12 cellular contexts compared by ENCODE assay signal in genomic region chr15:89845305-89845893, GRCh38. TPM values are rescaled to one million over a fixed set of nuclear protein-coding genes. Genes with fewer than 3 reads are reported as not detected.
DNase-seq lines count a peak whose midpoint lies in the region; TF ChIP-seq lines count a peak whose summit lies in the region.
"Had no signal": no experiment of that assay in that cellular context is flagged by ENCODE, and none has a peak within 500 bp of the region (broad histone marks: within the 10 kb centered on the region; RNA-seq: fewer than 3 reads in every experiment).

No MANE protein-coding gene starts in this region.

- no peak overlapping the region for H3K18ac ChIP-seq in mesendoderm (ENCODE audit: low read length)

- no peak overlapping the region for H2BK5ac ChIP-seq in mesendoderm (ENCODE audit: low read length)

- H2AK5ac ChIP-seq in mesendoderm (ENCODE audit: low read length): no peak overlapping the region

- TF ChIP-seq POLR2A in erythroblast (IDR thresholded peaks at IDR 0.05; ENCODE audit: low read length): no peak

- BruUV-seq in A673 (replicated peaks; lab: Mats Ljungman, UMichigan) (no TSS peak), mammary epithelial cell (replicated peaks; lab: Mats Ljungman, UMichigan) (no TSS peak)

- H4K5ac ChIP-seq in mesendoderm (ENCODE audit: low read length): no peak overlapping the region

- no peak overlapping the region for H2AFZ ChIP-seq in mammary epithelial cell (ENCODE audit: low read depth, low read length)

- no peak overlapping the region for H3K56ac ChIP-seq in mesendoderm (ENCODE audit: low read length)

- dilution Hi-C loops in mammary epithelial cell (cut with HindIII; ENCODE audit: low sequenced_read_pairs): no loop called here

- H4K20me1 ChIP-seq in mammary epithelial cell (ENCODE audit: insufficient read depth, low read length): no peaks in the 10 kb centered on the region

- intact Hi-C loops in A673 (cut with micrococcal nuclease; ENCODE audit: unreplicated experiment): no loop called here
- intact Hi-C loops in mammary epithelial cell (cut with micrococcal nuclease): loop anchor here (1.0 to 5.0 kb wide), 3 partner anchors 8 to 73 kb away; no protein-coding TSS in a partner anchor

- no peak overlapping the region for H2BK15ac ChIP-seq in mesendoderm (replicated peaks; ENCODE audit: low read depth)

- in situ Hi-C loops in mammary epithelial cell (cut with MboI; ENCODE audit: low sequenced_read_pairs in 2 of 2): no loop called here

- no peak overlapping the region for H3K27ac ChIP-seq in A673 (ENCODE audit: low read depth, low read length, poor library complexity, severe bottlenecking)
- peak overlapping the region; percentile 69 for H3K27ac ChIP-seq in mammary epithelial cell (ENCODE audit: insufficient read depth, low read depth, low read length)
- H3K27ac ChIP-seq in mesendoderm (ENCODE audit: low read depth, low read length): no peak overlapping the region
- no peak overlapping the region for H3K27ac ChIP-seq in WERI-Rb-1
- H3K27ac ChIP-seq: C4-2B had no signal

- TF ChIP-seq CTCF in A673 (conservative IDR thresholded peaks at IDR 0.05; ENCODE audit: low read depth, low read length): no peak
- TF ChIP-seq CTCF in mammary epithelial cell (conservative IDR thresholded peaks at IDR 0.05 in 1 of 2, IDR thresholded peaks at IDR 0.05 in 1 of 2; ENCODE audit: extremely low read depth in 1 of 2, insufficient read depth in 1 of 2, low read depth in 1 of 2, low read length in 2 of 2): no peak
- TF ChIP-seq CTCF in WERI-Rb-1 (IDR thresholded peaks at IDR 0.05; ENCODE audit: low read depth, low read length): no peak

- CTCF ChIA-PET in A673 (lab: Charles Lee): no interaction called here
- CTCF ChIA-PET in mammary epithelial cell (lab: Charles Lee; ENCODE audit: low non-redundant PET): no interaction called here

- H3K36me3 ChIP-seq in A673 (ENCODE audit: insufficient read depth, low read length, poor library complexity, severe bottlenecking): no peaks in the 10 kb centered on the region
- H3K36me3 ChIP-seq in mammary epithelial cell (ENCODE audit: insufficient read depth, low read length): peaks cover 2% of the 10 kb centered on the region
- H3K36me3 ChIP-seq in mesendoderm (ENCODE audit: control insufficient read depth, insufficient read depth, low read length): no peaks in the 10 kb centered on the region
- peaks cover 5% of the 10 kb centered on the region for H3K36me3 ChIP-seq in WERI-Rb-1

- WGBS in mammary epithelial cell (ENCODE audit: low coverage, missing lambda C conversion rate): 11% methylated on average over 5 of the region's 5 CpGs
- WGBS in mesendoderm (ENCODE audit: extremely low coverage, insufficient coverage, low lambda C conversion rate): no CpG with 5 or more reads among the region's 5 CpGs

- no peaks in the 10 kb centered on the region for H3K79me2 ChIP-seq in mammary epithelial cell (ENCODE audit: insufficient read depth, low read length)
- H3K79me2 ChIP-seq in mesendoderm (ENCODE audit: control insufficient read depth, insufficient read depth, low read length): no peaks in the 10 kb centered on the region

- H3K4me2 ChIP-seq in mammary epithelial cell (ENCODE audit: insufficient read depth, low read depth, low read length) (peak overlapping the region; percentile 45), mesendoderm (ENCODE audit: low read length) (no peak overlapping the region)

- H3K9me3 ChIP-seq in A673 (ENCODE audit: low read depth, low read length, poor library complexity, severe bottlenecking): no peaks in the 10 kb centered on the region
- H3K9me3 ChIP-seq in mammary epithelial cell (replicated peaks; ENCODE audit: insufficient read depth, low read length): no peaks in the 10 kb centered on the region
- H3K9me3 ChIP-seq in WERI-Rb-1 (ENCODE audit: severe bottlenecking): no peaks in the 10 kb centered on the region

- H3K4me1 ChIP-seq in A673 (ENCODE audit: insufficient read depth, low read length, poor library complexity, severe bottlenecking): no peaks in the 10 kb centered on the region
- H3K4me1 ChIP-seq in mammary epithelial cell (ENCODE audit: insufficient read depth, low read length): peaks cover 42% of the 10 kb centered on the region
- no peaks in the 10 kb centered on the region for H3K4me1 ChIP-seq in mesendoderm (ENCODE audit: control insufficient read depth, low read depth, low read length)

- H3K4me3 ChIP-seq in A673 (ENCODE audit: low read depth, low read length, poor library complexity, severe bottlenecking) (no peak overlapping the region), mammary epithelial cell (replicated peaks in 1 of 3; ENCODE audit: insufficient read depth in 1 of 3, low read depth in 2 of 3, low read length in 3 of 3) (no peak overlapping the region), mesendoderm (ENCODE audit: low read length) (no peak overlapping the region), WERI-Rb-1 (ENCODE audit: low read depth, low read length) (no peak overlapping the region)

- DNase-seq in A673 (ENCODE audit: low spot score) (peak; percentile 30), LoVo (ENCODE audit: low spot score) (peak; percentile 45), mammary epithelial cell (peak; percentile 91), mesendoderm (peak; percentile 77), DMS153 (lab: John Stamatoyannopoulos, UW) (no peak), WERI-Rb-1 (no peak), erythroblast (lab: John Stamatoyannopoulos, UW) (no peak), NCI-H1436 (lab: John Stamatoyannopoulos, UW) (no peak)
- DNase-seq: endodermal cell; occipital lobe; stimulated activated naive CD4-positive, alpha-beta T cell treated with Interleukin-2 at 50 U/mL for 16 hours had no signal

- H3K27me3 ChIP-seq in A673 (replicated peaks; ENCODE audit: insufficient read depth, low read depth, low read length, poor library complexity) (no peaks in the 10 kb centered on the region), mammary epithelial cell (ENCODE audit: insufficient read depth, low read length) (no peaks in the 10 kb centered on the region), mesendoderm (ENCODE audit: insufficient read depth, low read length, poor library complexity) (no peaks in the 10 kb centered on the region), WERI-Rb-1 (ENCODE audit: insufficient read depth, low read depth, severe bottlenecking) (no peaks in the 10 kb centered on the region)

- H3K79me1 ChIP-seq in mesendoderm (ENCODE audit: low read length): no peaks in the 10 kb centered on the region

- no peak overlapping the region for H3K4ac ChIP-seq in mesendoderm (ENCODE audit: low read depth, low read length)

- POLR2A ChIA-PET in A673 (lab: Charles Lee; ENCODE audit: low non-redundant PET): interaction anchor here (0.7 kb wide), 1 partner anchor 51 kb away, joined by 3 read pairs; no protein-coding TSS in a partner anchor

- H3K9ac ChIP-seq in mammary epithelial cell (ENCODE audit: insufficient read depth, low read length) (no peak overlapping the region), mesendoderm (ENCODE audit: low read length) (no peak overlapping the region)

- no peak overlapping the region for H2BK120ac ChIP-seq in mesendoderm (ENCODE audit: low read depth, low read length)

- no peak overlapping the region for H3K23ac ChIP-seq in mesendoderm (ENCODE audit: low read length)

- no peak overlapping the region for H4K8ac ChIP-seq in mesendoderm (ENCODE audit: low read depth, low read length)

RNA-seq across cellular contexts. Expression of gene ANPEP, which starts 30.7 kb away (rescaled TPM):
- total RNA-seq in A673 (2021) (0.73 and 1.5 TPM in 2 replicates), mammary epithelial cell (1 to 10 TPM; 4.3 to 5.9 TPM)
- 1.5 TPM for polyA plus RNA-seq in mammary epithelial cell
- polyA minus RNA-seq in mammary epithelial cell: not detected
- 0.60 TPM for polyA plus RNA-seq in mesendoderm (2013, experiment 1 of 2)
- 0.55 TPM for polyA plus RNA-seq in mesendoderm (2013, experiment 2 of 2)

RNA-seq across cellular contexts. Expression of gene AP3S2, which starts 48.4 kb away (rescaled TPM):
- total RNA-seq in A673 (2021) (32.0 and 35.2 TPM in 2 replicates), mammary epithelial cell (10 to 100 TPM; 34.6 to 53.0 TPM)
- 22.3 TPM for polyA plus RNA-seq in mammary epithelial cell
- 28.9 TPM for polyA minus RNA-seq in mammary epithelial cell
- polyA plus RNA-seq in mesendoderm (2013, experiment 1 of 2): 21.4 TPM
- polyA plus RNA-seq in mesendoderm (2013, experiment 2 of 2): 21.9 TPM

Comparison
In these comparisons a context has a peak if more than half of its experiments do, and no peak if none do; other contexts are left out.
1. DNase-seq: peak in A673 (single experiment), LoVo (single experiment), mammary epithelial cell (single experiment) and mesendoderm (single experiment); none in DMS153 (single experiment), WERI-Rb-1 (single experiment), erythroblast (0 of 2) and NCI-H1436 (single experiment).